ENCODE assay signal across 17 cellular contexts in the genomic region with DNA sequence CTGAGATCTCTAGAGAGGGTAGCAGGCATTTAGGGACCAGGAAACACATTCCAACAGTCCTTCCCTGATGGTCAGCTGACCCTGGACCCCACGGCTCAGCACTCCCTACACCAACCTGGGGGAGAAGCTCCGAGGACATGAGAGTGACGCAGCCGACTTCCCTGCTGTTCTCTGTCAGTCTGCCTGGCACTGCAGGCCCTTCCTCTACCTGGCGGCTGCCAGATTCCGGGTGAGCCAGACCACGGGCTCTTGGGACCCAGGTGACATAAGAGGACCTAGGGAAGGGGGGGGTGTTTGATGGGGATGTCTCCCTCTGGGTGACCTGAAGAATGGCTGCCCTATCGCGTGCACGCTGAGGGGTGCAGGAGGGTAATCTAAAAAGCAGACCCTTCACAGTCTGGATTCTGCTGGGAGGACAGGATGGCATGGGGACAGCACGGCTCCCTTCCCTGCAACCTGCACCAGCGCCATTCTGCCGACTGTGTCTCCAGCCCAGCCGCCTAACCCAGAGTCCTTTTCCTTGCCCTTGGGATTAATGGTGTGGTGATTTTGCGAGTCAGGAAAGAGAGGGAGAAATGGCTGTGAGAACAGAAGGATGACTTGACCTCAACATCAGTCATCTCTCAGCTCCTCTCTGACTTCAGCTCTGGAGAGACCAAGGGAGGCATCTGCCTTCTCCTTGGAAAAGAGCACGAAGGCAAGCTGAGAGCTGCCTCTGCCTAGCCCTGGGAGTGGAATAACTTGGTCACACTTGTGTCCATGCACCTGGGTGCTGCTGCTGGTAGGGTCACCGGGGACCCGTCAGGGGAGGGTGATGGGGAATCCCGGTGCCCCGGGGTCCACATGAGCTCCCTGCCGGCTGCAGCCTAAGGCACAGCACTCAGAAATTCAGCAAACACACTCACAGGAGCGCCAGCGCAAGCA.
DNase-seq lines count a peak whose midpoint lies in the region; ATAC-seq and TF ChIP-seq lines count a peak whose summit lies in the region.
"Had no signal": no experiment of that assay in that cellular context is flagged by ENCODE, and none has a peak within 500 bp of the region (broad histone marks: within the 10 kb centered on the region; RNA-seq: fewer than 3 reads in every experiment).

No MANE protein-coding gene starts in this region.

- H2AFZ ChIP-seq in H9 (ENCODE audit: low read length): no peak overlapping the region

- no peak for ATAC-seq in stimulated activated naive B cell treated with anti-CD40 and anti-IgM and Interleukin-4, amounts not matched to agents 10 μg/mL and 1 μg/mL and 100 μg/mL, for 72 hours (replicated peaks)
- ATAC-seq in GM19397 (IDR thresholded peaks at IDR 0.05; ENCODE audit: unreplicated experiment): no peak
- no peak for ATAC-seq in foreskin keratinocyte
- ATAC-seq in HG03442 (IDR thresholded peaks at IDR 0.05; ENCODE audit: unreplicated experiment): no peak

- no peak overlapping the region for H3K4me3 Mint-ChIP-seq in H9
- H3K4me3 Mint-ChIP-seq in mesothelial cell of epicardium: peak overlapping the region; percentile 59
- no peak overlapping the region for H3K4me3 Mint-ChIP-seq in stimulated activated naive B cell treated with anti-CD40 and anti-IgM and Interleukin-4, amounts not matched to agents 10 μg/mL and 1 μg/mL and 100 μg/mL, for 72 hours
- H3K4me3 Mint-ChIP-seq: stimulated activated naive CD8-positive, alpha-beta T cell treated with anti-CD3 and anti-CD28 coated beads, Interleukin-15, Interleukin-2, amounts not matched to agents 100 ng/mL and 50 ng/mL, for 24 hours had no signal

- H3K27ac ChIP-seq in H9 (ENCODE audit: insufficient read length, low read depth, low read length): no peak overlapping the region
- H3K27ac ChIP-seq in foreskin keratinocyte: no peak overlapping the region

- H3K79me1 ChIP-seq in H9 (ENCODE audit: insufficient read depth, low read depth, low read length, poor library complexity, severe bottlenecking): no peaks in the 10 kb centered on the region

- H2BK15ac ChIP-seq in H9 (ENCODE audit: low read depth, low read length): no peak overlapping the region

- H3K23ac ChIP-seq in H9 (ENCODE audit: insufficient read length, low read depth, low read length): no peak overlapping the region

- no peak overlapping the region for H3K9ac ChIP-seq in H9 (ENCODE audit: extremely low read depth, insufficient read length, low read length)

- no peak overlapping the region for H3K18ac ChIP-seq in H9 (ENCODE audit: insufficient read length, low read depth, low read length)

- no peak overlapping the region for H3K4me2 ChIP-seq in H9 (ENCODE audit: insufficient read depth, insufficient read length, low read length)

- H3K27ac Mint-ChIP-seq in H9: peak overlapping the region in 1 of 3 experiments; percentile 27; a peak in 1 of 7 replicates
- no peak overlapping the region for H3K27ac Mint-ChIP-seq in mesothelial cell of epicardium
- H3K27ac Mint-ChIP-seq in stimulated activated naive B cell treated with anti-CD40 and anti-IgM and Interleukin-4, amounts not matched to agents 10 μg/mL and 1 μg/mL and 100 μg/mL, for 72 hours: peak overlapping the region; percentile 42
- H3K27ac Mint-ChIP-seq: stimulated activated naive CD8-positive, alpha-beta T cell treated with anti-CD3 and anti-CD28 coated beads, Interleukin-15, Interleukin-2, amounts not matched to agents 100 ng/mL and 50 ng/mL, for 24 hours had no signal

- no peak overlapping the region for H2AK5ac ChIP-seq in H9 (ENCODE audit: insufficient read length, low read length)

- H3K56ac ChIP-seq in H9 (ENCODE audit: insufficient read length, low read depth, low read length): no peak overlapping the region

- no peak overlapping the region for H4K5ac ChIP-seq in H9 (ENCODE audit: insufficient read length, low read depth, low read length)

- no peak for DNase-seq in H9
- DNase-seq in cerebellar cortex (ENCODE audit: low spot score): peak; percentile 59
- no peak for DNase-seq in mesothelial cell of epicardium (ENCODE audit: low spot score in 2 of 2, unreplicated experiment in 2 of 2)
- DNase-seq in stimulated activated naive B cell treated with anti-CD40 and anti-IgM and Interleukin-4, amounts not matched to agents 10 μg/mL and 1 μg/mL and 100 μg/mL, for 72 hours: no peak
- no peak for DNase-seq in activated T-cell treated with anti-CD3 and anti-CD28 coated beads for 4 hours
- no peak for DNase-seq in foreskin keratinocyte
- DNase-seq: activated effector memory CD4-positive, alpha-beta T cell treated with anti-CD3 and anti-CD28 coated beads, Interleukin-2, amount 50 U/mL, for 16 hours; AML-193; DMS 273 treated with DMSO at 0.1 percent for 48 hours; KG1; NCI-H1048; NCI-H2171; stimulated activated CD4-positive, alpha-beta T cell treated with anti-CD3 and anti-CD28 coated beads, Interleukin-12 subunit alpha, Interleukin-12 subunit beta, amount 100 ng/mL, for 4 hours had no signal

- H2BK5ac ChIP-seq in H9 (ENCODE audit: insufficient read length, low read length): no peak overlapping the region

- H3K4me1 Mint-ChIP-seq in H9 (peaks cover 15 to 18% of the 10 kb centered on the region in 2 experiments), mesothelial cell of epicardium (peaks cover 12% of the 10 kb centered on the region)
- H3K4me1 Mint-ChIP-seq in stimulated activated naive B cell treated with anti-CD40 and anti-IgM and Interleukin-4, amounts not matched to agents 10 μg/mL and 1 μg/mL and 100 μg/mL, for 72 hours: no peaks in the 10 kb centered on the region

- H4K20me1 ChIP-seq in H9 (ENCODE audit: control insufficient read depth, insufficient read depth, insufficient read length): no peaks in the 10 kb centered on the region

- no peak overlapping the region for H3K4ac ChIP-seq in H9 (ENCODE audit: low read depth, low read length)

- H3T11ph ChIP-seq in H9 (ENCODE audit: low read length): no peak overlapping the region

- no peak for TF ChIP-seq CTCF in H9 (conservative IDR thresholded peaks at IDR 0.05)
- no peak for TF ChIP-seq CTCF in mesothelial cell of epicardium (IDR thresholded peaks at IDR 0.05; ENCODE audit: unreplicated experiment)
- TF ChIP-seq CTCF in foreskin keratinocyte (conservative IDR thresholded peaks at IDR 0.05): no peak

- H3K23me2 ChIP-seq in H9 (ENCODE audit: insufficient read length, low read depth, low read length, poor library complexity, severe bottlenecking): no peaks in the 10 kb centered on the region

- peak overlapping the region; percentile 40 for H3K14ac ChIP-seq in H9 (ENCODE audit: insufficient read depth, low read length)

- H3K4me1 ChIP-seq in H9 (ENCODE audit: insufficient read depth, low read length) (peaks cover 5% of the 10 kb centered on the region; the same call in 1 of the 2 replicates), foreskin keratinocyte (no peaks in the 10 kb centered on the region)

- H2BK12ac ChIP-seq in H9 (ENCODE audit: insufficient read length, low read depth, low read length): no peak overlapping the region

- no peaks in the 10 kb centered on the region for H3K79me2 ChIP-seq in H9 (ENCODE audit: insufficient read depth, low read length)

- no peak overlapping the region for H2BK20ac ChIP-seq in H9 (ENCODE audit: low read depth, low read length, poor library complexity, severe bottlenecking)

- no peak overlapping the region for H2BK120ac ChIP-seq in H9 (ENCODE audit: low read depth, low read length, poor library complexity, severe bottlenecking)

- H3K36me3 Mint-ChIP-seq in H9 (ENCODE audit: insufficient read depth in 1 of 3, low read depth in 3 of 3) (peaks cover 1 to 12% (median 4%) of the 10 kb centered on the region in 3 experiments; a peak in 4 of 7 replicates), mesothelial cell of epicardium (peaks cover 5% of the 10 kb centered on the region)
- no peaks in the 10 kb centered on the region for H3K36me3 Mint-ChIP-seq in stimulated activated naive B cell treated with anti-CD40 and anti-IgM and Interleukin-4, amounts not matched to agents 10 μg/mL and 1 μg/mL and 100 μg/mL, for 72 hours

- no CpG with 5 or more reads among the region's 23 CpGs for WGBS in H9 (ENCODE audit: extremely low coverage, insufficient read length, low lambda C conversion rate)

- H3K27me3 Mint-ChIP-seq in H9 (ENCODE audit: low read depth) (peaks cover 2% of the 10 kb centered on the region), mesothelial cell of epicardium (ENCODE audit: low read depth) (peaks cover 2% of the 10 kb centered on the region)
- H3K27me3 Mint-ChIP-seq in stimulated activated naive B cell treated with anti-CD40 and anti-IgM and Interleukin-4, amounts not matched to agents 10 μg/mL and 1 μg/mL and 100 μg/mL, for 72 hours: no peaks in the 10 kb centered on the region
- H3K27me3 Mint-ChIP-seq: stimulated activated naive CD8-positive, alpha-beta T cell treated with anti-CD3 and anti-CD28 coated beads, Interleukin-15, Interleukin-2, amounts not matched to agents 100 ng/mL and 50 ng/mL, for 24 hours had no signal

- no peak overlapping the region for H4K8ac ChIP-seq in H9 (replicated peaks; ENCODE audit: insufficient read length, low read depth, low read length)

- no peak overlapping the region for H4K91ac ChIP-seq in H9 (ENCODE audit: insufficient read length, low read depth, low read length)

- no peaks in the 10 kb centered on the region for H3K9me3 ChIP-seq in H9 (ENCODE audit: control insufficient read depth, low read depth, low read length)
- H3K9me3 ChIP-seq: ascending aorta had no signal

- H3K9me3 Mint-ChIP-seq in H9 (peaks cover under 1 to 1% of the 10 kb centered on the region in 2 experiments; a peak in 2 of 5 replicates), mesothelial cell of epicardium (peaks cover 1% of the 10 kb centered on the region)
- peaks cover 3 to 4% of the 10 kb centered on the region in 2 donors for H3K9me3 Mint-ChIP-seq in stimulated activated naive B cell treated with anti-CD40 and anti-IgM and Interleukin-4, amounts not matched to agents 10 μg/mL and 1 μg/mL and 100 μg/mL, for 72 hours
- H3K9me3 Mint-ChIP-seq: stimulated activated naive CD8-positive, alpha-beta T cell treated with anti-CD3 and anti-CD28 coated beads, Interleukin-15, Interleukin-2, amounts not matched to agents 100 ng/mL and 50 ng/mL, for 24 hours had no signal

- H3K27me3 ChIP-seq in H9 (ENCODE audit: insufficient read depth, low read length) (no peaks in the 10 kb centered on the region), foreskin keratinocyte (no peaks in the 10 kb centered on the region)
- H3K27me3 ChIP-seq: ascending aorta had no signal
